1 cellular context compared by ENCODE assay signal in the genomic region with DNA sequence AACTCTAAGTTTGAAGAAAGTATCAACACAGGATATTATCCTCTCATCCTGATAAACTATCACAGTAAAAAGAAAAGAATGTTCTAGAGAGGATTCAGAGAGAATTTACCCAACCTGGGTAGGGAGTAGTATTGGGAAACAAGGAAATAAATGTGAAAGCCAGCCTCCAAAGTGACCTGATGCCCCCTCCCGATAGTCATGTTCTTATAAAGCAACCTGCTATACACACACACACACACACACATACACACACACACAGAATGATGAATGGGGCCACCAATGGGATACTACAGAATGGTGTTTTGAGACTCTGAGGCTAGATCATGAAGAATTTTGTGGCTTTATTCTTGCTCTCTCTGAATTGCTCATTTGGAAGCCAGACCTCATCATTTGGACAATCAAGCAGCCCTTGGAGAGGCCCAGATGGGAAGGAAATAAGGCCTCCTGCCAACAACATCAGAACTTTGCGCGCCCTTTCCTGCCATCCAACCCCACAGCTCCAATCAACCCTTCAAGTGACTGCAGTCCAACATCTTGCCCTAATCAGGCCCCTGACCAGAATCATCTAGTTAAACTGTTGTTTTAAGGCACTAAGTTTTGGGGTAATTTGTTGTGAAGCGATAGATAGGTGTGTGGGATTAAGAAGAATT.
TF ChIP-seq lines count a peak whose summit lies in the region.

No MANE protein-coding gene starts in this region.

TF ChIP-seq in IMR-90, 13 proteins besides CTCF, POLR2A, EP300 and RAD21 (continued from another document):
- TF ChIP-seq, protein P1, sequence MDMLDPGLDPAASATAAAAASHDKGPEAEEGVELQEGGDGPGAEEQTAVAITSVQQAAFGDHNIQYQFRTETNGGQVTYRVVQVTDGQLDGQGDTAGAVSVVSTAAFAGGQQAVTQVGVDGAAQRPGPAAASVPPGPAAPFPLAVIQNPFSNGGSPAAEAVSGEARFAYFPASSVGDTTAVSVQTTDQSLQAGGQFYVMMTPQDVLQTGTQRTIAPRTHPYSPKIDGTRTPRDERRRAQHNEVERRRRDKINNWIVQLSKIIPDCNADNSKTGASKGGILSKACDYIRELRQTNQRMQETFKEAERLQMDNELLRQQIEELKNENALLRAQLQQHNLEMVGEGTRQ (IDR thresholded peaks at IDR 0.05; ENCODE audit: low read depth, low read length), result no peak
- TF ChIP-seq NFE2L2 (IDR thresholded peaks at IDR 0.05; ENCODE audit: low read depth, low read length), result no peak
- no peak for TF ChIP-seq FOS (IDR thresholded peaks at IDR 0.05; ENCODE audit: low read depth, low read length)
- no peak for TF ChIP-seq RCOR1 (IDR thresholded peaks at IDR 0.05; ENCODE audit: insufficient replicate concordance, low read length)
- no peak for TF ChIP-seq MAZ (IDR thresholded peaks at IDR 0.05; ENCODE audit: borderline replicate concordance, low read depth, low read length)
- no peak for TF ChIP-seq CHD1 (IDR thresholded peaks at IDR 0.05; ENCODE audit: low read depth, low read length)
- no peak for TF ChIP-seq BHLHE40 (IDR thresholded peaks at IDR 0.05; ENCODE audit: low read depth, low read length)
- TF ChIP-seq CEBPB (IDR thresholded peaks at IDR 0.05; ENCODE audit: low read depth, low read length), result no peak
- TF ChIP-seq MXI1 (IDR thresholded peaks at IDR 0.05; ENCODE audit: borderline replicate concordance, low read depth, low read length), result no peak
